8 cellular contexts compared by ENCODE assay signal in genomic region chr12:124914392-124915248, GRCh38. TPM values are rescaled to one million over a fixed set of nuclear protein-coding genes. Genes with fewer than 3 reads are reported as not detected.
A peak's percentile ranks its signal among the peaks of the same experiment; 100 is the strongest.
DNase-seq lines count a peak whose midpoint lies in the region; ATAC-seq and TF ChIP-seq lines count a peak whose summit lies in the region.

Gene UBC, minus strand, starts transcription at chr12:124914650. Its CDS starts 879 bp downstream, at chr12:124913771.

- peaks cover 69% of the 10 kb centered on the region for H3K4me1 ChIP-seq in BLaER1

- TF ChIP-seq CTCF in foreskin fibroblast (IDR thresholded peaks at IDR 0.05; ENCODE audit: low read depth, low read length), result no peak

- peaks cover 32% of the 10 kb centered on the region for H3K36me3 ChIP-seq in BLaER1

- H3K27ac ChIP-seq in BLaER1 (peak within 1 kb of the TSS; percentile 100), temporal lobe (ENCODE audit: low read depth, low read length) (peak within 1 kb of the TSS; percentile 100)

- peak within 1 kb of the TSS; percentile 100 for H3K9ac ChIP-seq in BLaER1

- no peaks in the 10 kb centered on the region for H3K9me3 ChIP-seq in BLaER1

- ATAC-seq in GM21528 (IDR thresholded peaks at IDR 0.05; ENCODE audit: low FRiP score, unreplicated experiment), result peak; percentile 36

- peak; percentile 80 for DNase-seq in M059J (ENCODE audit: low read depth)
- peak; percentile 79 for DNase-seq in activated T-helper 1 cell treated with Interleukin-2 at 50 U/mL for 16 hours (ENCODE audit: low read depth)
- DNase-seq in foreskin fibroblast, result peak; percentile 94 to 97
- DNase-seq in occipital lobe (lab: John Stamatoyannopoulos, UW), result no peak
- no peak for DNase-seq in cerebellar nuclear complex (lab: John Stamatoyannopoulos, UW)

- H3K4me3 ChIP-seq in BLaER1, result peak within 1 kb of the TSS; percentile 98
- H3K4me3 ChIP-seq in foreskin fibroblast (ENCODE audit: low read depth in 1 of 2, low read length in 2 of 2), result peak within 1 kb of the TSS; percentile 80 to 97

- peak within 1 kb of the TSS; percentile 95 for H3K4me2 ChIP-seq in BLaER1

- H4K20me1 ChIP-seq in BLaER1, result peaks cover 46% of the 10 kb centered on the region

- no peaks in the 10 kb centered on the region for H3K27me3 ChIP-seq in BLaER1

RNA-seq across cellular contexts. Expression of gene UBC, which starts in this region (rescaled TPM):
- 1,164 and 1,374 TPM in 2 replicates for total RNA-seq in M059J (2014; rRNA removed; shearing (Covaris generic))
- total RNA-seq in occipital lobe (1,477 TPM), temporal lobe (846 TPM)

Comparison
In these comparisons a context has a peak if more than half of its experiments do, and no peak if none do; other contexts are left out.
1. DNase-seq: peak in M059J (single experiment), activated T-helper 1 cell treated with Interleukin-2 at 50 U/mL for 16 hours (single experiment) and foreskin fibroblast (2 of 2); none in occipital lobe (single experiment) and cerebellar nuclear complex (0 of 2).